In genomic region chr7:101251871-101252659, GRCh38 we compare ENCODE assay signal across 8 cellular contexts. TPM values are rescaled to one million over a fixed set of nuclear protein-coding genes. Genes with fewer than 3 reads are reported as not detected.
DNase-seq lines count a peak whose midpoint lies in the region; ATAC-seq and TF ChIP-seq lines count a peak whose summit lies in the region.

No MANE protein-coding gene starts in this region.

- TF ChIP-seq POLR2A in GM19193 (IDR thresholded peaks at IDR 0.05; ENCODE audit: extremely low read depth, insufficient read depth, insufficient read length) = peak; percentile 83

- DNase-seq in Ammon's horn (ENCODE audit: low spot score) (peak; percentile 98), NCI-H460 (ENCODE audit: extremely low read depth, low read depth) (peak; percentile 98), cerebellum (ENCODE audit: low spot score) (peak; percentile 96), islet precursor cell (peak; percentile 99)
- DNase-seq in activated CD4-positive, alpha-beta T cell treated with anti-CD3 and anti-CD28 coated beads for 1 hour = peak; percentile 96
- DNase-seq in stimulated activated CD4-positive, alpha-beta T cell treated with anti-CD3 and anti-CD28 coated beads, Interleukin-12 subunit alpha, Interleukin-12 subunit beta, amount 100 ng/mL, for 4 hours = peak; percentile 99

- peak; percentile 99 for ATAC-seq in HG03432 (IDR thresholded peaks at IDR 0.05; ENCODE audit: unreplicated experiment)

RNA-seq across cellular contexts. Expression of gene FIS1, which starts 7.2 kb away (rescaled TPM):
- 87.2 and 97.5 TPM in 2 replicates for total RNA-seq in NCI-H460 (2014; rRNA removed; shearing (Covaris generic))
- 208 and 233 TPM in 2 replicates for polyA plus RNA-seq in NCI-H460 (2014; cell fraction: nucleus; rRNA removed)
- total RNA-seq in cerebellum = 45.4 TPM

RNA-seq across cellular contexts. Expression of gene CLDN15, which starts 14.5 kb away (rescaled TPM):
- total RNA-seq in NCI-H460 (2014; rRNA removed; shearing (Covaris generic)) = 10.0 and 11.2 TPM in 2 replicates
- polyA plus RNA-seq in NCI-H460 (2014; cell fraction: nucleus; rRNA removed) = 35.2 and 37.5 TPM in 2 replicates
- 5.4 TPM for total RNA-seq in cerebellum

RNA-seq across cellular contexts. Expression of gene ZNHIT1, which starts 34.1 kb away (rescaled TPM):
- total RNA-seq in NCI-H460 (2014; rRNA removed; shearing (Covaris generic)) = 66.9 and 77.5 TPM in 2 replicates
- polyA plus RNA-seq in NCI-H460 (2014; cell fraction: nucleus; rRNA removed) = 41.1 and 45.3 TPM in 2 replicates
- 22.0 TPM for total RNA-seq in cerebellum

RNA-seq across cellular contexts. Expression of gene PLOD3, which starts 34.7 kb away (rescaled TPM):
- 125 and 130 TPM in 2 replicates for total RNA-seq in NCI-H460 (2014; rRNA removed; shearing (Covaris generic))
- polyA plus RNA-seq in NCI-H460 (2014; cell fraction: nucleus; rRNA removed) = 145 and 157 TPM in 2 replicates
- 13.4 TPM for total RNA-seq in cerebellum

RNA-seq across cellular contexts. Expression of gene MOGAT3, which starts 51.2 kb away (rescaled TPM):
- not detected in 2 replicates for total RNA-seq in NCI-H460 (2014; rRNA removed; shearing (Covaris generic))
- not detected in 2 replicates for polyA plus RNA-seq in NCI-H460 (2014; cell fraction: nucleus; rRNA removed)
- not detected for total RNA-seq in cerebellum

Comparison
In these comparisons a context has a peak if more than half of its experiments do, and no peak if none do; other contexts are left out.
1. Peak in every context shown above with its lines: DNase-seq and ATAC-seq.